ENCODE assay signal across 2 cellular contexts in the genomic region with DNA sequence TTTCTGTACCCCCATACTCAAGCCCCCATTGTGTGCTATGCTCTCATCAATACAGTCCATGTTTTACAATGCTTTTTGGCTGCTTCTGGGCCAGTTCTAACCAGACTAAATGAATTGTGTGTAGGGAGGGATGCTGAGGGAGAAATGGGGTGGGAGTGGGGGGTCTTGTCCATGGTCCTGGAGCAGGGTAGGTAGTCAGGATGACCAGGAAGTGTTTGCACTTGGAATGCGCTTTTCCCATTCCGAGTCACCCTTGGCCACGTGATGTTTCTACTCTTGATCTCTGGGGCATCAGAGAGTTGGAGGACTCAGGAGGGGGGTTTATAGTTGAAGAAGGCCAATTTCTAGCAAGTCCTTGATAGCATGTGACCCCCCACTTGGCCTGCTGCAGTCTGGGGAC.
TF ChIP-seq lines count a peak whose summit lies in the region.

No MANE protein-coding gene starts in this region.

TF ChIP-seq in A549, 52 proteins besides CTCF, POLR2A, EP300 and RAD21 (continued from another document):
- peak; percentile 68 for TF ChIP-seq REST (IDR thresholded peaks at IDR 0.05)
- TF ChIP-seq SMC3 (IDR thresholded peaks at IDR 0.05) = no peak

TF ChIP-seq in HEK293, 187 proteins besides CTCF, POLR2A, EP300 and RAD21 (continued from another document):
- TF ChIP-seq AEBP2 (tag by site-specific recombination; IDR thresholded peaks at IDR 0.05; ENCODE audit: borderline replicate concordance) = no peak
